ENCODE assay signal across 27 cellular contexts in the genomic region with DNA sequence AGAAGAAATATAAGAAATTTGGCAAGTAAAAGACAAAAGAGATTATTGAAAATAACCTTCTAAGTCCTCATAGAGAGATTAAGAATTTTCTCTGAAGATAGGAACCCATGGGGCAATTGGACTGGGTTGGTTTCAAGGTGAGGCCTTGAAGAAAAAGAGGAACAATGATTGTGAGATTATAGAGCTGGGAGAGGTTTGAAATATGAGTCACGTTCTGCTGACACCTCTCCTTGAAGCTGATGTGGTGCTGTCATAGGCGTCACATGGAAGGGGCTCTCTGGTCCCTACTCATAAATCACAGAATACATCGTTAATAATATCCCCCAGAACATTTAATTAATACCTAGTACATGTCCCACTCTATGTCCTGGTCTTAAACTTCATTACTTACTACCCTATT.
"Had no signal": no experiment of that assay in that cellular context is flagged by ENCODE, and none has a peak within 500 bp of the region (broad histone marks: within the 10 kb centered on the region; RNA-seq: fewer than 3 reads in every experiment).

No MANE protein-coding gene starts in this region.

- H3K4me3 ChIP-seq: ascending aorta, cardiac muscle cell, colonic mucosa, esophagus squamous epithelium, heart right ventricle, left lung, lower lobe of right lung, spleen, suprapubic skin, tibial artery, upper lobe of right lung had no signal

- ATAC-seq: heart right ventricle, left lung, lower lobe of right lung, natural killer cell, right cardiac atrium, upper lobe of right lung had no signal

- H3K4me1 ChIP-seq: colonic mucosa, esophagus squamous epithelium, heart right ventricle, left lung, lower lobe of right lung, spleen, suprapubic skin, upper lobe of right lung had no signal

- H3K27me3 ChIP-seq: ascending aorta, cardiac muscle cell, colonic mucosa, esophagus squamous epithelium, heart right ventricle, left lung, spleen, suprapubic skin, tibial artery, upper lobe of right lung had no signal

- H3K9me3 ChIP-seq: ascending aorta, colonic mucosa, esophagus squamous epithelium, heart right ventricle, left lung, lower lobe of right lung, spleen, suprapubic skin, tibial artery, upper lobe of right lung had no signal

- DNase-seq: activated CD4-positive, alpha-beta memory T cell treated with anti-CD3 and anti-CD28 coated beads for 36 hours; activated CD4-positive, alpha-beta T cell treated with anti-CD3 and anti-CD28 coated beads, Interleukin-2, amount 10 ng/mL, durations not matched to agents 24 days and 14 days; activated CD4-positive, CD25-positive, alpha-beta regulatory T cell treated with anti-CD3 and anti-CD28 coated beads, Interleukin-2, amount 50 U/mL, for 72 hours; activated CD8-positive, alpha-beta memory T cell treated with anti-CD3 and anti-CD28 coated beads, Interleukin-2, amount 50 U/mL, for 4 hours; activated effector memory CD4-positive, alpha-beta T cell treated with anti-CD3 and anti-CD28 coated beads, Interleukin-2, amount 50 U/mL, for 16 hours; activated naive CD4-positive, alpha-beta T cell treated with anti-CD3 and anti-CD28 coated beads for 36 hours; activated naive CD8-positive, alpha-beta T cell treated with anti-CD3 and anti-CD28 coated beads for 36 hours; activated T-cell treated with anti-CD3 and anti-CD28 coated beads, Interleukin-2, amount 50 U/mL, for 1 hour; cerebellar nuclear complex; colonic mucosa; effector CD8-positive, alpha-beta T cell; esophagus squamous epithelium; foreskin melanocyte; heart right ventricle; lower lobe of right lung; mesenchymal stem cell; natural killer cell; right cardiac atrium; spleen; stimulated activated naive CD4-positive, alpha-beta T cell; tibial artery; upper lobe of right lung had no signal

- H3K36me3 ChIP-seq: ascending aorta, cardiac muscle cell, colonic mucosa, esophagus squamous epithelium, heart right ventricle, left lung, lower lobe of right lung, spleen, suprapubic skin, tibial artery, upper lobe of right lung had no signal

- H3K27ac ChIP-seq: ascending aorta, cardiac muscle cell, colonic mucosa, epithelial cell of prostate, esophagus squamous epithelium, heart right ventricle, left lung, lower lobe of right lung, spleen, suprapubic skin, tibial artery, upper lobe of right lung had no signal
